ENCODE assay signal across 18 cellular contexts in genomic region chr20:53849471-53850059, GRCh38.
DNase-seq lines count a peak whose midpoint lies in the region; ATAC-seq and TF ChIP-seq lines count a peak whose summit lies in the region.
"Had no signal": no experiment of that assay in that cellular context is flagged by ENCODE, and none has a peak within 500 bp of the region (broad histone marks: within the 10 kb centered on the region; RNA-seq: fewer than 3 reads in every experiment).

No MANE protein-coding gene starts in this region.

- no peak overlapping the region for H3K4me3 Mint-ChIP-seq in activated naive CD4-positive, alpha-beta T cell treated with anti-CD3 and anti-CD28 coated beads, Interleukin-2, amount 10 ng/mL, durations not matched to agents 7 days and 5 days
- no peak overlapping the region for H3K4me3 Mint-ChIP-seq in Caco-2 (ENCODE audit: unreplicated experiment)
- no peak overlapping the region for H3K4me3 Mint-ChIP-seq in activated B cell treated with CpG ODN at 0.5 μM for 24 hours
- no peak overlapping the region for H3K4me3 Mint-ChIP-seq in stimulated activated memory B cell treated with anti-CD40 and anti-IgM and Interleukin-4, amounts not matched to agents 10 μg/mL and 1 μg/mL and 100 μg/mL, for 72 hours

- no peaks in the 10 kb centered on the region for H3K36me3 ChIP-seq in Caco-2 (ENCODE audit: control insufficient read depth, insufficient read depth, low read length)
- H3K36me3 ChIP-seq: BLaER1 treated with 17β-estradiol and CSF1 and Interleukin-3, amounts not matched to agents 10 nM and 100 nM had no signal

- DNase-seq in activated naive CD4-positive, alpha-beta T cell treated with anti-CD3 and anti-CD28 coated beads, Interleukin-2, amount 10 ng/mL, durations not matched to agents 7 days and 5 days = no peak
- no peak for DNase-seq in activated naive CD4-positive, alpha-beta T cell treated with anti-CD3 and anti-CD28 coated beads, Interleukin-2, amount 50 U/mL, for 16 hours
- DNase-seq in Caco-2 (no peak), activated B cell treated with CpG ODN at 0.5 μM for 24 hours (no peak), putamen (ENCODE audit: low spot score) (no peak)
- DNase-seq: DMS 273 treated with DMSO at 0.1 percent for 48 hours; HCEC 1CT; KG1; MV-4-11; NCI-H1694 treated with DMSO at 0.1 percent for 48 hours; NCI-H510A; NCI-H748 treated with DMSO at 0.1 percent for 48 hours; NK-92 treated with Interleukin-12 subunit alpha and Interleukin-12 subunit beta, amount 100 ng/mL, for 24 hours had no signal

- H3K36me3 Mint-ChIP-seq in activated naive CD4-positive, alpha-beta T cell treated with anti-CD3 and anti-CD28 coated beads, Interleukin-2, amount 10 ng/mL, durations not matched to agents 7 days and 5 days = peaks cover 5% of the 10 kb centered on the region
- H3K36me3 Mint-ChIP-seq in Caco-2 (ENCODE audit: insufficient read depth, unreplicated experiment) = peaks cover 4% of the 10 kb centered on the region
- H3K36me3 Mint-ChIP-seq in activated B cell treated with CpG ODN at 0.5 μM for 24 hours (ENCODE audit: low read depth) = no peaks in the 10 kb centered on the region
- H3K36me3 Mint-ChIP-seq in stimulated activated memory B cell treated with anti-CD40 and anti-IgM and Interleukin-4, amounts not matched to agents 10 μg/mL and 1 μg/mL and 100 μg/mL, for 72 hours = no peaks in the 10 kb centered on the region

- no TSS peak for BruUV-seq in Caco-2 (replicated peaks; lab: Mats Ljungman, UMichigan)

- H3K27ac Mint-ChIP-seq in activated naive CD4-positive, alpha-beta T cell treated with anti-CD3 and anti-CD28 coated beads, Interleukin-2, amount 10 ng/mL, durations not matched to agents 7 days and 5 days = peak overlapping the region; percentile 45
- H3K27ac Mint-ChIP-seq in Caco-2 (ENCODE audit: unreplicated experiment) (peak overlapping the region; percentile 56), activated B cell treated with CpG ODN at 0.5 μM for 24 hours (peak overlapping the region; percentile 32)
- peak overlapping the region; percentile 79 for H3K27ac Mint-ChIP-seq in stimulated activated memory B cell treated with anti-CD40 and anti-IgM and Interleukin-4, amounts not matched to agents 10 μg/mL and 1 μg/mL and 100 μg/mL, for 72 hours

- no peak overlapping the region for H3K4me3 ChIP-seq in Caco-2 (ENCODE audit: low read depth, low read length)
- H3K4me3 ChIP-seq: A549; BLaER1 treated with 17β-estradiol and CSF1 and Interleukin-3, amounts not matched to agents 10 nM and 100 nM had no signal

- no peaks in the 10 kb centered on the region for H3K9me3 Mint-ChIP-seq in activated naive CD4-positive, alpha-beta T cell treated with anti-CD3 and anti-CD28 coated beads, Interleukin-2, amount 10 ng/mL, durations not matched to agents 7 days and 5 days
- H3K9me3 Mint-ChIP-seq in Caco-2 (ENCODE audit: unreplicated experiment) (no peaks in the 10 kb centered on the region), activated B cell treated with CpG ODN at 0.5 μM for 24 hours (no peaks in the 10 kb centered on the region)
- no peaks in the 10 kb centered on the region for H3K9me3 Mint-ChIP-seq in stimulated activated memory B cell treated with anti-CD40 and anti-IgM and Interleukin-4, amounts not matched to agents 10 μg/mL and 1 μg/mL and 100 μg/mL, for 72 hours

- no peaks in the 10 kb centered on the region for H3K9me3 ChIP-seq in Caco-2
- H3K9me3 ChIP-seq: A549 had no signal

- H3K27me3 Mint-ChIP-seq in activated naive CD4-positive, alpha-beta T cell treated with anti-CD3 and anti-CD28 coated beads, Interleukin-2, amount 10 ng/mL, durations not matched to agents 7 days and 5 days = no peaks in the 10 kb centered on the region
- H3K27me3 Mint-ChIP-seq in Caco-2 (ENCODE audit: insufficient read depth, unreplicated experiment) (no peaks in the 10 kb centered on the region), activated B cell treated with CpG ODN at 0.5 μM for 24 hours (no peaks in the 10 kb centered on the region)
- no peaks in the 10 kb centered on the region for H3K27me3 Mint-ChIP-seq in stimulated activated memory B cell treated with anti-CD40 and anti-IgM and Interleukin-4, amounts not matched to agents 10 μg/mL and 1 μg/mL and 100 μg/mL, for 72 hours

- CTCF ChIA-PET in activated naive CD4-positive, alpha-beta T cell treated with anti-CD3 and anti-CD28 coated beads, Interleukin-2, amount 10 ng/mL, durations not matched to agents 7 days and 5 days (lab: Charles Lee) = no interaction called here
- CTCF ChIA-PET in Caco-2 (lab: Charles Lee) = interaction anchor here (0.6 kb wide), 1 partner anchor 154 kb away, joined by 3 read pairs; no protein-coding TSS in a partner anchor
- CTCF ChIA-PET in activated B cell treated with CpG ODN at 0.5 μM for 24 hours (lab: Charles Lee) = no interaction called here

- no peak for ATAC-seq in activated B cell treated with CpG ODN at 0.5 μM for 24 hours (ENCODE audit: low read depth)
- no peak for ATAC-seq in stimulated activated memory B cell treated with anti-CD40 and anti-IgM and Interleukin-4, amounts not matched to agents 10 μg/mL and 1 μg/mL and 100 μg/mL, for 72 hours
- ATAC-seq in GM18873 (IDR thresholded peaks at IDR 0.05; ENCODE audit: low FRiP score, unreplicated experiment) = no peak
- ATAC-seq: A549, Right ventricle myocardium inferior had no signal

- peaks cover 29% of the 10 kb centered on the region for H3K4me1 ChIP-seq in Caco-2

- intact Hi-C loops in Caco-2 (cut with micrococcal nuclease; ENCODE audit: unreplicated experiment) (no loop called here), activated B cell treated with CpG ODN at 0.5 μM for 24 hours (cut with micrococcal nuclease) (no loop called here)

- TF ChIP-seq CTCF in Caco-2 (IDR thresholded peaks at IDR 0.05; ENCODE audit: insufficient read depth in 1 of 2, low read depth in 1 of 2, low read length in 1 of 2, severe bottlenecking in 1 of 2, unreplicated experiment in 1 of 2) = no peak
- TF ChIP-seq CTCF in activated B cell treated with CpG ODN at 0.5 μM for 24 hours (IDR thresholded peaks at IDR 0.05) = no peak

- peaks cover 56% of the 10 kb centered on the region for H3K4me1 Mint-ChIP-seq in activated naive CD4-positive, alpha-beta T cell treated with anti-CD3 and anti-CD28 coated beads, Interleukin-2, amount 10 ng/mL, durations not matched to agents 7 days and 5 days
- peaks cover 52% of the 10 kb centered on the region for H3K4me1 Mint-ChIP-seq in Caco-2 (ENCODE audit: low read depth, unreplicated experiment)
- H3K4me1 Mint-ChIP-seq in activated B cell treated with CpG ODN at 0.5 μM for 24 hours = peaks cover 43% of the 10 kb centered on the region
- H3K4me1 Mint-ChIP-seq in stimulated activated memory B cell treated with anti-CD40 and anti-IgM and Interleukin-4, amounts not matched to agents 10 μg/mL and 1 μg/mL and 100 μg/mL, for 72 hours = peaks cover 39% of the 10 kb centered on the region

- POLR2A ChIA-PET in Caco-2 (lab: Charles Lee) = no interaction called here
- POLR2A ChIA-PET in activated B cell treated with CpG ODN at 0.5 μM for 24 hours (lab: Charles Lee) = interaction anchor here (0.5 to 1.0 kb wide), 2 partner anchors 17 to 258 kb away, joined by 3 to 6 read pairs; no protein-coding TSS in a partner anchor

- no peaks in the 10 kb centered on the region for H3K27me3 ChIP-seq in Caco-2 (replicated peaks; ENCODE audit: control insufficient read depth, insufficient read depth, low read length)
- H3K27me3 ChIP-seq: BLaER1 treated with 17β-estradiol and CSF1 and Interleukin-3, amounts not matched to agents 10 nM and 100 nM had no signal
